8 cellular contexts compared by ENCODE assay signal in genomic region chr13:76019421-76020044, GRCh38.
DNase-seq lines count a peak whose midpoint lies in the region; ATAC-seq and TF ChIP-seq lines count a peak whose summit lies in the region.

No MANE protein-coding gene starts in this region.

- H3K27me3 Mint-ChIP-seq in activated CD4-positive, alpha-beta T cell treated with anti-CD3 and anti-CD28 coated beads, Interleukin-2, amount 10 ng/mL, durations not matched to agents 24 days and 14 days, result no peaks in the 10 kb centered on the region

- H3K4me3 Mint-ChIP-seq in activated CD4-positive, alpha-beta T cell treated with anti-CD3 and anti-CD28 coated beads, Interleukin-2, amount 10 ng/mL, durations not matched to agents 24 days and 14 days, result no peak overlapping the region

- no peak overlapping the region for H3K27ac Mint-ChIP-seq in activated CD4-positive, alpha-beta T cell treated with anti-CD3 and anti-CD28 coated beads, Interleukin-2, amount 10 ng/mL, durations not matched to agents 24 days and 14 days

- no peaks in the 10 kb centered on the region for H3K4me1 Mint-ChIP-seq in activated CD4-positive, alpha-beta T cell treated with anti-CD3 and anti-CD28 coated beads, Interleukin-2, amount 10 ng/mL, durations not matched to agents 24 days and 14 days

- H3K36me3 ChIP-seq in BJ (ENCODE audit: control insufficient read depth, insufficient read depth, low read length), result no peaks in the 10 kb centered on the region

- CTCF ChIA-PET in BJ (lab: Yijun Ruan, JAX), result no interaction called here

- intact Hi-C loops in activated CD4-positive, alpha-beta T cell treated with anti-CD3 and anti-CD28 coated beads, Interleukin-2, amount 10 ng/mL, durations not matched to agents 24 days and 14 days (cut with micrococcal nuclease), result loop anchor here (5.0 kb wide), 1 partner anchor 322 kb away; no protein-coding TSS in a partner anchor

- ATAC-seq in GM21515 (IDR thresholded peaks at IDR 0.05; ENCODE audit: unreplicated experiment), result no peak

- H3K4me3 ChIP-seq in BJ (ENCODE audit: low read depth, low read length), result no peak overlapping the region
- H3K4me3 ChIP-seq in HFF-Myc (replicated peaks; ENCODE audit: low read depth, low read length), result no peak overlapping the region

- no peaks in the 10 kb centered on the region for H3K9me3 Mint-ChIP-seq in activated CD4-positive, alpha-beta T cell treated with anti-CD3 and anti-CD28 coated beads, Interleukin-2, amount 10 ng/mL, durations not matched to agents 24 days and 14 days

- H3K27me3 ChIP-seq in BJ (ENCODE audit: control insufficient read depth, insufficient read depth, low read length), result no peaks in the 10 kb centered on the region

- peak; percentile 13; the same call in 1 of the 2 replicates for TF ChIP-seq CTCF in BJ (IDR thresholded peaks at IDR 0.05; ENCODE audit: insufficient read depth, low read depth, low read length)
- TF ChIP-seq CTCF in HFF-Myc (IDR thresholded peaks at IDR 0.05; ENCODE audit: low read depth, low read length, missing control alignments), result peak; percentile 29

- no peak for DNase-seq in BJ (ENCODE audit: low read depth)
- no peak for DNase-seq in HFF-Myc (ENCODE audit: extremely low read depth, low read depth)
- DNase-seq in amygdala (lab: John Stamatoyannopoulos, UW), result peak in 51 of 56 donors; percentile 3 to 87 (median 50)
- DNase-seq in islet precursor cell, result peak; percentile 94
- DNase-seq in NK-92 treated with Interleukin-12 subunit alpha and Interleukin-12 subunit beta, amount 100 ng/mL, for 24 hours (lab: John Stamatoyannopoulos, UW), result no peak
- DNase-seq in T-helper 2 cell, result no peak
- DNase-seq in activated CD4-positive, alpha-beta T cell treated with anti-CD3 and anti-CD28 coated beads, Interleukin-2, amount 10 ng/mL, durations not matched to agents 24 days and 14 days, result no peak

- H3K36me3 Mint-ChIP-seq in activated CD4-positive, alpha-beta T cell treated with anti-CD3 and anti-CD28 coated beads, Interleukin-2, amount 10 ng/mL, durations not matched to agents 24 days and 14 days (ENCODE audit: low read depth), result no peaks in the 10 kb centered on the region

- POLR2A ChIA-PET in BJ (lab: Charles Lee), result no interaction called here

Comparison
In these comparisons a context has a peak if more than half of its experiments do, and no peak if none do; other contexts are left out.
1. DNase-seq: peak in amygdala (51 of 56) and islet precursor cell (single experiment); none in BJ (single experiment), HFF-Myc (single experiment), NK-92 treated with Interleukin-12 subunit alpha and Interleukin-12 subunit beta, amount 100 ng/mL, for 24 hours (single experiment), T-helper 2 cell (0 of 5) and activated CD4-positive, alpha-beta T cell treated with anti-CD3 and anti-CD28 coated beads, Interleukin-2, amount 10 ng/mL, durations not matched to agents 24 days and 14 days (single experiment).